ENCODE assay signal across 9 cellular contexts in the genomic region with DNA sequence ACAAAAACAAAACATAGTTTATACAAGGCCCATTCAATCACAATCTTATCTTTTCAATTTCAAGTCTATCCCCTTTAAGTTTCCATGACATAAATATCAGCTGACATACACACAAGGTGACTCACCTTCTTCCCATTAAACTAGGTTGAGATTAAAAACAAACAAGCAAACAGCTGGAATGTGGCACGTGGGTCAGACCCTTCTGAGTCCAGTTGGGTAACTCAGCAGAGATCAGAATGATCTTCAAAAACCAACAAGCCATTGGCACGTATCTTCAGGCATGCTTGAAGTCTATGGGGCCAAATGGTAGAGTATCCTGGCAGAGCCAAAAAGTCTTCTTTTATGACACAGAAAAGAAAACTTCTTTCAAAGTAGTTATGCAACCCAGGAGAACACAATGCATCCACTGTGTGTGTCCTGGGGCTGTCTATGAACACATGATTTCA.
DNase-seq lines count a peak whose midpoint lies in the region; ATAC-seq and TF ChIP-seq lines count a peak whose summit lies in the region.
"Had no signal": no experiment of that assay in that cellular context is flagged by ENCODE, and none has a peak within 500 bp of the region (broad histone marks: within the 10 kb centered on the region; RNA-seq: fewer than 3 reads in every experiment).

No MANE protein-coding gene starts in this region.

- H3K27ac ChIP-seq in RWPE2 (ENCODE audit: poor library complexity, severe bottlenecking): peak overlapping the region; percentile 34
- peak overlapping the region; percentile 15 to 67 for H3K27ac ChIP-seq in prostate gland
- H3K27ac ChIP-seq: dorsolateral prefrontal cortex had no signal

- no peak overlapping the region for H3K4me3 ChIP-seq in RWPE2 (ENCODE audit: severe bottlenecking)
- no peak overlapping the region for H3K4me3 ChIP-seq in fibroblast of villous mesenchyme (ENCODE audit: low read depth, low read length)
- H3K4me3 ChIP-seq in prostate gland: no peak overlapping the region
- H3K4me3 ChIP-seq: dorsolateral prefrontal cortex had no signal

- TF ChIP-seq CTCF in RWPE2 (IDR thresholded peaks at IDR 0.05; ENCODE audit: poor library complexity, severe bottlenecking) (no peak), fibroblast of villous mesenchyme (IDR thresholded peaks at IDR 0.05; ENCODE audit: insufficient read depth, low read depth, low read length) (no peak), prostate gland (IDR thresholded peaks at IDR 0.05) (no peak)

- ATAC-seq in RWPE2 (ENCODE audit: low read depth): peak; percentile 68
- ATAC-seq in GM18907 (IDR thresholded peaks at IDR 0.05; ENCODE audit: unreplicated experiment): no peak
- ATAC-seq in GM21381 (IDR thresholded peaks at IDR 0.05; ENCODE audit: unreplicated experiment): no peak
- ATAC-seq in GM19467 (IDR thresholded peaks at IDR 0.05; ENCODE audit: unreplicated experiment): no peak

- H3K36me3 ChIP-seq in RWPE2 (ENCODE audit: low read depth) (no peaks in the 10 kb centered on the region), prostate gland (no peaks in the 10 kb centered on the region)

- peaks cover 23% of the 10 kb centered on the region for H3K4me1 ChIP-seq in RWPE2 (ENCODE audit: insufficient read depth, poor library complexity, severe bottlenecking)
- H3K4me1 ChIP-seq in prostate gland (replicated peaks): peaks cover 6% of the 10 kb centered on the region

- intact Hi-C loops in prostate gland (cut with DNase I): no loop called here

- H3K9me3 ChIP-seq in RWPE2 (ENCODE audit: severe bottlenecking) (no peaks in the 10 kb centered on the region), prostate gland (no peaks in the 10 kb centered on the region)

- TF ChIP-seq POLR2A in prostate gland (IDR thresholded peaks at IDR 0.05): no peak

- peak; percentile 82 for DNase-seq in ELR (ENCODE audit: low read depth)
- no peak for DNase-seq in RWPE2 (ENCODE audit: low spot score)
- peak; percentile 91 for DNase-seq in fibroblast of villous mesenchyme (ENCODE audit: low read depth)
- peak; percentile 84 for DNase-seq in prostate gland (ENCODE audit: low spot score)
- DNase-seq in HUDEP-2 (lab: John Stamatoyannopoulos, UW; ENCODE audit: unreplicated experiment in 76 of 76): no peak
- DNase-seq: dorsolateral prefrontal cortex had no signal

- WGBS in prostate gland: 19% methylated on average over 2 of the region's 2 CpGs

- H3K27me3 ChIP-seq in RWPE2 (ENCODE audit: insufficient read depth, poor library complexity, severe bottlenecking) (no peaks in the 10 kb centered on the region), prostate gland (replicated peaks; ENCODE audit: insufficient read depth) (no peaks in the 10 kb centered on the region)
- H3K27me3 ChIP-seq: dorsolateral prefrontal cortex had no signal

Comparison
In these comparisons a context has a peak if more than half of its experiments do, and no peak if none do; other contexts are left out.
1. DNase-seq: peak in ELR (single experiment), fibroblast of villous mesenchyme (single experiment) and prostate gland (single experiment); none in RWPE2 (single experiment) and HUDEP-2 (0 of 76).